Comparison of ENCODE assay signal across 11 cellular contexts in the genomic region with DNA sequence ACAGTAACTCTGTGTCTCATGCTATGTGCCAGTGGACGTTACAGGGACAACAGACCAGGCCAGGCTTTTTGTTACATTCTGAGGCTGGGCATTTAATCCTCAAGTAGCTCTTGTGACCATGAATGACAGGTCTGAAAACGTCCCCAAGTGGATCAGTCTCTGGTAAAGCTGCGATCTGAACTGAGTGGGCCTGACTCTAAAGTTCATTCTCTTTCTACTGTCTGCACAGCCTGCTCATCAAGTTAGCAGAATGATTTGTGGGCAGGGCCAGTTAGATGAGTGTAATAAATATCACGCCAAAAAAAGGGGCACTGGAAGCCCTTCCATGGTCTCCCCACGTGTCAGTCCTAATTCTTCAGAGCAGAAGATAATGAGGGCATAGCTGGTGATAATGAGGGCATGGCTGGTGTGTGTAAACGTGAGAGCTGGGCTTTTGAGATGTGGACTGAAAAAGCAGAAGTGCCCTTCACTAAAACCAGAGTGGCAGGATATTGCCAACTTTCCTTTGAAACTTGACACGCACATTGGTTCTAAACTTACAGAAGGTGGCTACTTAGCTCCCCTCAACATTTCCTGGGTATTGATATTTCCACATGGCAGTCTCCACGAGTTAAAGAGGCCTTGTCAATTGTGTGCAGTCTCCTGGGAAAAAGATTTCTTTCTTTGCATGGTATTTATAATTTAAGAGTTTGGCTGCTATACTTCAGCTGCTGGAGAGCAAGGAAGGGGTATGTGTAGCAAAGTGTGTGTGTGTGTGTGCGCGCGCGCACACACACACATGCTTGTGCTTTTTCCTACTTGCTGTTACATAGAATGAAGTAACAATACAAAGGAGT.
A peak's percentile ranks its signal among the peaks of the same experiment; 100 is the strongest.
DNase-seq lines count a peak whose midpoint lies in the region; ATAC-seq and TF ChIP-seq lines count a peak whose summit lies in the region.
"Had no signal": no experiment of that assay in that cellular context is flagged by ENCODE, and none has a peak within 500 bp of the region (broad histone marks: within the 10 kb centered on the region; RNA-seq: fewer than 3 reads in every experiment).

No MANE protein-coding gene starts in this region.

- ATAC-seq in upper lobe of left lung (ENCODE audit: low FRiP score in 2 of 2): peak; percentile 60 to 69

- no peaks in the 10 kb centered on the region for H3K36me3 ChIP-seq in upper lobe of left lung
- no peaks in the 10 kb centered on the region for H3K36me3 ChIP-seq in Peyer's patch

- peaks cover 0 to 16% (median 10%) of the 10 kb centered on the region in 4 donors for H3K4me1 ChIP-seq in upper lobe of left lung
- H3K4me1 ChIP-seq in Peyer's patch: no peaks in the 10 kb centered on the region

- H3K27ac Mint-ChIP-seq in HFFc6 (no peak overlapping the region), chondrocyte (ENCODE audit: unreplicated experiment) (no peak overlapping the region)
- H3K27ac Mint-ChIP-seq: nephron had no signal

- no peak for TF ChIP-seq EP300 in upper lobe of left lung (IDR thresholded peaks at IDR 0.05)

- H3K27me3 ChIP-seq in upper lobe of left lung: no peaks in the 10 kb centered on the region
- H3K27me3 ChIP-seq in Peyer's patch: no peaks in the 10 kb centered on the region

- no peaks in the 10 kb centered on the region for H3K36me3 Mint-ChIP-seq in HFFc6 (ENCODE audit: low read depth)
- H3K36me3 Mint-ChIP-seq in chondrocyte (ENCODE audit: low read depth): peaks cover 2% of the 10 kb centered on the region

- WGBS in upper lobe of left lung, 2 donors: 50 to 56% methylated on average over 12 of the region's 12 CpGs

- no peaks in the 10 kb centered on the region for H3K9me3 ChIP-seq in upper lobe of left lung
- H3K9me3 ChIP-seq in Peyer's patch: no peaks in the 10 kb centered on the region

- TF ChIP-seq CTCF in upper lobe of left lung (IDR thresholded peaks at IDR 0.05) (no peak), HFFc6 (IDR thresholded peaks at IDR 0.05) (no peak), Peyer's patch (IDR thresholded peaks at IDR 0.05) (no peak), chondrocyte (IDR thresholded peaks at IDR 0.05) (no peak)

- no peaks in the 10 kb centered on the region for H3K9me3 Mint-ChIP-seq in HFFc6
- no peaks in the 10 kb centered on the region for H3K9me3 Mint-ChIP-seq in chondrocyte (ENCODE audit: low read depth)
- H3K9me3 Mint-ChIP-seq: nephron had no signal

- TF ChIP-seq POLR2A in upper lobe of left lung (IDR thresholded peaks at IDR 0.05) (no peak), Peyer's patch (IDR thresholded peaks at IDR 0.05) (no peak)

- H3K27ac ChIP-seq in upper lobe of left lung (no peak overlapping the region), Peyer's patch (no peak overlapping the region)
- H3K27ac ChIP-seq: 22Rv1 had no signal

- DNase-seq in DMS 273 (lab: John Stamatoyannopoulos, UW; ENCODE audit: unreplicated experiment) (peak; percentile 8), DMS 273 treated with DMSO at 0.1 percent for 48 hours (lab: John Stamatoyannopoulos, UW) (no peak), NCI-H1092 treated with DMSO at 0.1 percent for 48 hours (lab: John Stamatoyannopoulos, UW) (peak; percentile 83), SKM-1 treated with dmso at 0.1 percent for 144 hours (lab: John Stamatoyannopoulos, UW; ENCODE audit: unreplicated experiment) (peak; percentile 94), upper lobe of left lung (peak in 1 of 2 donors; percentile 41), HFFc6 (no peak), Peyer's patch (no peak), chondrocyte (ENCODE audit: low spot score) (no peak)
- DNase-seq: activated CD4-positive, alpha-beta T cell treated with anti-CD3 and anti-CD28 coated beads, Interleukin-2, amount 50 U/mL, for 4 hours had no signal

- H3K4me3 Mint-ChIP-seq in HFFc6 (no peak overlapping the region), chondrocyte (ENCODE audit: unreplicated experiment) (no peak overlapping the region)
- H3K4me3 Mint-ChIP-seq: nephron had no signal

- no peaks in the 10 kb centered on the region for H3K4me1 Mint-ChIP-seq in HFFc6 (ENCODE audit: low read depth)
- no peaks in the 10 kb centered on the region for H3K4me1 Mint-ChIP-seq in chondrocyte (ENCODE audit: low read depth)

- peaks cover 20% of the 10 kb centered on the region for H3K27me3 Mint-ChIP-seq in HFFc6 (ENCODE audit: insufficient read depth)
- H3K27me3 Mint-ChIP-seq in chondrocyte (ENCODE audit: low read depth): no peaks in the 10 kb centered on the region

- no peak overlapping the region for H3K4me3 ChIP-seq in upper lobe of left lung
- no peak overlapping the region for H3K4me3 ChIP-seq in Peyer's patch

Comparison
In these comparisons a context has a peak if more than half of its experiments do, and no peak if none do; other contexts are left out.
1. DNase-seq: peak in DMS 273 (single experiment), NCI-H1092 treated with DMSO at 0.1 percent for 48 hours (single experiment) and SKM-1 treated with dmso at 0.1 percent for 144 hours (single experiment); none in DMS 273 treated with DMSO at 0.1 percent for 48 hours (single experiment), HFFc6 (single experiment), Peyer's patch (0 of 3) and chondrocyte (single experiment).